ENCODE assay signal across 16 cellular contexts in the genomic region with DNA sequence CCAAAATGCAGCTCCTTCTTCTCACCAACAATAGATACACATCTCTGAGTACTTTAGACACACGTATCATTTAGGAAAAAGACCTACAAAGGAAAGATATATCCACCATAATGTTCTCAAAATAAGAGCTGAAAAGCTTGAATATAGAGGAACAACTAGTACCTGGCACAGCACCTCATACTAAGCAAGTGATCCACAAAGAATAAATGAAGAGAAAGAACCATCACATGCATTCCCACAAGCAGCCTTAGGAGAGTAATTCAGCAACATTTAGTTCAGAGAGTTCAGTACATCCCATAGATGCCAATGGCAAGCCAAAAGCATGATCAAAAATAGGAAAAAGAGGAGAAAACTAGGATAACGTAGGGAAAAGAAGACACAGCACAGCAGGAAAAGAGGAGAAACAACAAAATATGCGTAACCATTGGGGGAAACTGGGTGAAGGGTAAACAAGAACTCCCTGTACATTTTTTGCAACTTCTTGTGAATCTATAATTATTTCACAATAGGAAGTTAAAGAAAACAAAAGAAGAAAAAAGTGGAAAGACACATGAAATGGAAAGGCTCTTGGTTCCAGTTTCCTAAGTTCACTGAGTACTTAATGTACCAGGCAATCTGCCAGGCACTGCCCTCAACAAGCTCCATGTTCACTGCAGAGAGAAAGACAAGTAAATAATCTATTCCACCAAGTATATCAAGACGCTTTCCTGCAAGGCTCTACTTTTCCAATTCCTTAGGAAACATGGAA. TPM values are rescaled to one million over a fixed set of nuclear protein-coding genes. Genes with fewer than 3 reads are reported as not detected.
DNase-seq lines count a peak whose midpoint lies in the region; ATAC-seq and TF ChIP-seq lines count a peak whose summit lies in the region.
"Had no signal": no experiment of that assay in that cellular context is flagged by ENCODE, and none has a peak within 500 bp of the region (broad histone marks: within the 10 kb centered on the region; RNA-seq: fewer than 3 reads in every experiment).

No MANE protein-coding gene starts in this region.

- DNase-seq in Ammon's horn (ENCODE audit: low spot score): peak; percentile 30
- DNase-seq in ascending aorta (ENCODE audit: low spot score in 2 of 2): peak in 1 of 2 donors; percentile 72
- DNase-seq in fibroblast of villous mesenchyme (ENCODE audit: low read depth): peak; percentile 78
- peak; percentile 68 for DNase-seq in posterior vena cava (ENCODE audit: low spot score)
- DNase-seq in stimulated activated CD4-positive, alpha-beta T cell treated with anti-CD3 and anti-CD28 coated beads, Interleukin-1b, Interleukin-23, amount 100 ng/mL, for 48 hours: no peak
- no peak for DNase-seq in type B pancreatic cell (ENCODE audit: extremely low spot score, unreplicated experiment)
- DNase-seq in NCI-H1092 treated with DMSO at 0.1 percent for 48 hours (lab: John Stamatoyannopoulos, UW): no peak
- DNase-seq: activated CD4-positive, alpha-beta T cell treated with anti-CD3 and anti-CD28 coated beads, Interleukin-2, amount 10 ng/mL, durations not matched to agents 24 days and 14 days; GM23248; NCI-H510A treated with DMSO at 0.1 percent for 48 hours; SJCRH30 had no signal

- no peaks in the 10 kb centered on the region for H3K27me3 Mint-ChIP-seq in type B pancreatic cell
- H3K27me3 Mint-ChIP-seq: activated CD4-positive, alpha-beta T cell treated with anti-CD3 and anti-CD28 coated beads, Interleukin-2, amount 10 ng/mL, durations not matched to agents 24 days and 14 days; activated naive CD4-positive, alpha-beta T cell treated with anti-CD3 and anti-CD28 coated beads, Interleukin-2, amount 50 U/mL, for 24 hours had no signal

- peak overlapping the region; percentile 41 to 43 for H3K27ac ChIP-seq in ascending aorta
- H3K27ac ChIP-seq: BLaER1, GM23248, KMS-11, SJCRH30 had no signal

- H3K4me3 Mint-ChIP-seq in type B pancreatic cell: no peak overlapping the region
- H3K4me3 Mint-ChIP-seq: activated CD4-positive, alpha-beta T cell treated with anti-CD3 and anti-CD28 coated beads, Interleukin-2, amount 10 ng/mL, durations not matched to agents 24 days and 14 days; activated naive CD4-positive, alpha-beta T cell treated with anti-CD3 and anti-CD28 coated beads, Interleukin-2, amount 50 U/mL, for 24 hours had no signal

- ATAC-seq in HG03460 (IDR thresholded peaks at IDR 0.05; ENCODE audit: unreplicated experiment): no peak
- ATAC-seq: left colon had no signal

- TF ChIP-seq CTCF in ascending aorta (IDR thresholded peaks at IDR 0.05): no peak
- TF ChIP-seq CTCF in fibroblast of villous mesenchyme (IDR thresholded peaks at IDR 0.05; ENCODE audit: insufficient read depth, low read depth, low read length): no peak
- no peak for TF ChIP-seq CTCF in type B pancreatic cell (conservative IDR thresholded peaks at IDR 0.05)

- H3K36me3 Mint-ChIP-seq in type B pancreatic cell: peaks cover 15% of the 10 kb centered on the region

- no peaks in the 10 kb centered on the region for H3K9me3 Mint-ChIP-seq in type B pancreatic cell
- H3K9me3 Mint-ChIP-seq: activated CD4-positive, alpha-beta T cell treated with anti-CD3 and anti-CD28 coated beads, Interleukin-2, amount 10 ng/mL, durations not matched to agents 24 days and 14 days; activated naive CD4-positive, alpha-beta T cell treated with anti-CD3 and anti-CD28 coated beads, Interleukin-2, amount 50 U/mL, for 24 hours had no signal

- no peaks in the 10 kb centered on the region for H3K27me3 ChIP-seq in ascending aorta
- H3K27me3 ChIP-seq: BLaER1, SJCRH30 had no signal

- no peak overlapping the region for H3K27ac Mint-ChIP-seq in type B pancreatic cell
- H3K27ac Mint-ChIP-seq: activated CD4-positive, alpha-beta T cell treated with anti-CD3 and anti-CD28 coated beads, Interleukin-2, amount 10 ng/mL, durations not matched to agents 24 days and 14 days; activated naive CD4-positive, alpha-beta T cell treated with anti-CD3 and anti-CD28 coated beads, Interleukin-2, amount 50 U/mL, for 24 hours had no signal

- peaks cover 6 to 9% of the 10 kb centered on the region in 2 donors for H3K9me3 ChIP-seq in ascending aorta
- H3K9me3 ChIP-seq: SJCRH30 had no signal

- H3K4me3 ChIP-seq in ascending aorta (no peak overlapping the region), fibroblast of villous mesenchyme (ENCODE audit: low read depth, low read length) (no peak overlapping the region)
- H3K4me3 ChIP-seq: BLaER1, GM23248, SJCRH30 had no signal

- H3K36me3 ChIP-seq in ascending aorta: no peaks in the 10 kb centered on the region

- H3K4me1 ChIP-seq in ascending aorta: peaks cover 0 to 6% of the 10 kb centered on the region in 2 donors
- H3K4me1 ChIP-seq: BLaER1, SJCRH30 had no signal

- intact Hi-C loops in ascending aorta (cut with DNase I): no loop called here
- intact Hi-C loops in posterior vena cava (cut with DNase I): no loop called here

- H3K4me1 Mint-ChIP-seq in type B pancreatic cell (ENCODE audit: unreplicated experiment): no peaks in the 10 kb centered on the region

RNA-seq across cellular contexts. Expression of a gene that starts 22.3 kb away (rescaled TPM):
- total RNA-seq in ascending aorta (78.0 TPM), fibroblast of villous mesenchyme (47.4 and 58.3 TPM in 2 replicates), posterior vena cava (10 to 100 TPM; 50.4 to 55.8 TPM), type B pancreatic cell (ENCODE audit: low replicate concordance) (42.7 and 74.6 TPM in 2 replicates)

Comparison
In these comparisons a context has a peak if more than half of its experiments do, and no peak if none do; other contexts are left out.
1. DNase-seq: peak in Ammon's horn (single experiment), fibroblast of villous mesenchyme (single experiment) and posterior vena cava (single experiment); none in stimulated activated CD4-positive, alpha-beta T cell treated with anti-CD3 and anti-CD28 coated beads, Interleukin-1b, Interleukin-23, amount 100 ng/mL, for 48 hours (single experiment), type B pancreatic cell (single experiment) and NCI-H1092 treated with DMSO at 0.1 percent for 48 hours (single experiment).